Comparison of ENCODE assay signal across 12 cellular contexts in genomic region chr6:151627689-151628444, GRCh38.
DNase-seq lines count a peak whose midpoint lies in the region; ATAC-seq, FAIRE-seq and TF ChIP-seq lines count a peak whose summit lies in the region.
"Had no signal": no experiment of that assay in that cellular context is flagged by ENCODE, and none has a peak within 500 bp of the region (broad histone marks: within the 10 kb centered on the region; RNA-seq: fewer than 3 reads in every experiment).

No MANE protein-coding gene starts in this region.

- peaks cover 16% of the 10 kb centered on the region for H3K27me3 Mint-ChIP-seq in stimulated activated naive CD8-positive, alpha-beta T cell treated with anti-CD3 and anti-CD28 coated beads, Interleukin-15, amount 100 ng/mL, for 72 hours

- H3K4me3 ChIP-seq in H1 (ENCODE audit: extremely low read depth in 1 of 4, insufficient read depth in 2 of 4, low read depth in 3 of 4, low read length in 4 of 4): no peak overlapping the region
- no peak overlapping the region for H3K4me3 ChIP-seq in right cardiac atrium (ENCODE audit: low read length)
- H3K4me3 ChIP-seq: ascending aorta, heart right ventricle, neural progenitor cell had no signal

- H3K4me3 Mint-ChIP-seq in stimulated activated naive CD8-positive, alpha-beta T cell treated with anti-CD3 and anti-CD28 coated beads, Interleukin-15, amount 100 ng/mL, for 72 hours: peak overlapping the region; percentile 13 to 44
- H3K4me3 Mint-ChIP-seq: neural progenitor cell had no signal

- TF ChIP-seq CTCF in H1 (IDR thresholded peaks at IDR 0.05; ENCODE audit: control extremely low read depth in 1 of 3, insufficient read depth in 1 of 3, low read depth in 1 of 3, low read length in 3 of 3): no peak

- no peak overlapping the region for H3K27ac ChIP-seq in H1 (ENCODE audit: low read depth, low read length)
- H3K27ac ChIP-seq in right cardiac atrium (ENCODE audit: low read length): no peak overlapping the region
- H3K27ac ChIP-seq: ascending aorta, heart right ventricle, neural progenitor cell had no signal

- TF ChIP-seq POLR2A in H1 (IDR thresholded peaks at IDR 0.05; ENCODE audit: control extremely low read depth in 1 of 2, low read depth in 2 of 2, low read length in 2 of 2): no peak

- WGBS in H1 (ENCODE audit: extremely low coverage in 1 of 2, insufficient coverage in 1 of 2, insufficient read length in 1 of 2, insufficient replicate concordance in 2 of 2, low coverage in 1 of 2, low lambda C conversion rate in 2 of 2, missing lambda C conversion rate in 1 of 2), 2 experiments: 63% methylated on average over 3 of the region's 3 CpGs; no CpG with 5 or more reads in 1 of the 2 experiments
- WGBS in right cardiac atrium: 50% methylated on average over 3 of the region's 3 CpGs

- H3K4me1 Mint-ChIP-seq in stimulated activated naive CD8-positive, alpha-beta T cell treated with anti-CD3 and anti-CD28 coated beads, Interleukin-15, amount 100 ng/mL, for 72 hours: peaks cover 22% of the 10 kb centered on the region

- H3K4ac ChIP-seq in H1 (replicated peaks; ENCODE audit: insufficient read length, low read depth, low read length): no peak overlapping the region

- no peak overlapping the region for H3K14ac ChIP-seq in H1 (ENCODE audit: insufficient read length)

- no peak overlapping the region for H4K91ac ChIP-seq in H1 (replicated peaks; ENCODE audit: insufficient read length, low read length)

- DNase-seq in stimulated activated naive CD8-positive, alpha-beta T cell treated with anti-CD3 and anti-CD28 coated beads, Interleukin-15, amount 100 ng/mL, for 72 hours: no peak
- DNase-seq in stimulated activated naive CD8-positive, alpha-beta T cell treated with anti-CD3 and anti-CD28 coated beads, Interleukin-15, Interleukin-2, amounts not matched to agents 100 U/mL and 50 U/mL, for 24 hours: no peak
- DNase-seq in HT-29 (ENCODE audit: low spot score): peak; percentile 69
- no peak for DNase-seq in H1 (ENCODE audit: low read depth in 1 of 2, low spot score in 2 of 2)
- no peak for DNase-seq in stimulated activated CD4-positive, alpha-beta T cell treated with anti-CD3 and anti-CD28 coated beads, Interleukin-4, amount 100 ng/mL, for 24 hours
- no peak for DNase-seq in right cardiac atrium
- DNase-seq: heart right ventricle had no signal

- peaks cover 0 to 6% (median 4%) of the 10 kb centered on the region in 4 experiments; a peak in 5 of 7 replicates for H3K4me1 ChIP-seq in H1 (replicated peaks in 1 of 4; ENCODE audit: control insufficient read depth in 3 of 4, insufficient read depth in 4 of 4, low read length in 3 of 4)
- H3K4me1 ChIP-seq in right cardiac atrium (ENCODE audit: control insufficient read depth, insufficient read depth, low read length): peaks cover 1% of the 10 kb centered on the region
- H3K4me1 ChIP-seq: ascending aorta, neural progenitor cell had no signal

- no peak for FAIRE-seq in H1 (lab: Jason Lieb, UNC)
- FAIRE-seq: HTR-8/SVneo had no signal

- H3K27ac Mint-ChIP-seq in stimulated activated naive CD8-positive, alpha-beta T cell treated with anti-CD3 and anti-CD28 coated beads, Interleukin-15, amount 100 ng/mL, for 72 hours: no peak overlapping the region
- H3K27ac Mint-ChIP-seq: neural progenitor cell had no signal

- peak overlapping the region; percentile 42; the same call in 1 of the 2 replicates for H2AFZ ChIP-seq in H1 (ENCODE audit: low read length)
- H2AFZ ChIP-seq: neural progenitor cell had no signal

- no peaks in the 10 kb centered on the region for H3K79me2 ChIP-seq in H1 (ENCODE audit: control insufficient read depth in 1 of 2, insufficient read depth in 2 of 2, low read length in 2 of 2)

- H2BK120ac ChIP-seq in H1 (replicated peaks; ENCODE audit: low read depth, low read length): no peak overlapping the region

- no peak overlapping the region for H4K8ac ChIP-seq in H1 (ENCODE audit: extremely low read depth, insufficient read depth, low read length)

- no peak overlapping the region for H3K56ac ChIP-seq in H1 (replicated peaks; ENCODE audit: insufficient read length, low read depth, low read length)

- H2BK20ac ChIP-seq in H1 (ENCODE audit: low read length): no peak overlapping the region

- no peak overlapping the region for H3K18ac ChIP-seq in H1 (ENCODE audit: extremely low read depth, low read length)

- H4K20me1 ChIP-seq in H1 (replicated peaks in 1 of 2; ENCODE audit: control insufficient read depth in 1 of 2, insufficient read depth in 2 of 2, low read length in 2 of 2): no peaks in the 10 kb centered on the region

- peak; percentile 83 for ATAC-seq in stimulated activated naive CD8-positive, alpha-beta T cell treated with anti-CD3 and anti-CD28 coated beads, Interleukin-15, amount 100 ng/mL, for 72 hours
- no peak for ATAC-seq in stimulated activated naive CD8-positive, alpha-beta T cell treated with anti-CD3 and anti-CD28 coated beads, Interleukin-15, Interleukin-2, amounts not matched to agents 100 U/mL and 50 U/mL, for 24 hours
- no peak for ATAC-seq in GM19467 (IDR thresholded peaks at IDR 0.05; ENCODE audit: unreplicated experiment)
- no peak for ATAC-seq in right cardiac atrium
- no peak for ATAC-seq in GM21825 (IDR thresholded peaks at IDR 0.05; ENCODE audit: unreplicated experiment)
- ATAC-seq: heart right ventricle had no signal

- no peak overlapping the region for H2AK5ac ChIP-seq in H1 (ENCODE audit: low read depth, low read length)

- no peak overlapping the region for H3K23ac ChIP-seq in H1 (ENCODE audit: insufficient read length)

- H4K5ac ChIP-seq in H1 (ENCODE audit: insufficient read length, low read depth, low read length): no peak overlapping the region

- no peak overlapping the region for H2BK15ac ChIP-seq in H1 (ENCODE audit: low read length)

- H3K79me1 ChIP-seq in H1 (ENCODE audit: low read depth, low read length): no peaks in the 10 kb centered on the region

- no peaks in the 10 kb centered on the region for H3K9me3 Mint-ChIP-seq in stimulated activated naive CD8-positive, alpha-beta T cell treated with anti-CD3 and anti-CD28 coated beads, Interleukin-15, amount 100 ng/mL, for 72 hours
- H3K9me3 Mint-ChIP-seq: neural progenitor cell had no signal

- no peak overlapping the region for H3K4me2 ChIP-seq in H1 (ENCODE audit: insufficient read depth in 1 of 2, low read depth in 2 of 2, low read length in 2 of 2)
- H3K4me2 ChIP-seq: neural progenitor cell had no signal

- TF ChIP-seq RAD21 in H1 (IDR thresholded peaks at IDR 0.05 in 1 of 2, conservative IDR thresholded peaks at IDR 0.05 in 1 of 2; ENCODE audit: low read depth in 2 of 2, low read length in 2 of 2): no peak

- intact Hi-C loops in right cardiac atrium (cut with DNase I): no loop called here

- H3K27me3 ChIP-seq in H1 (replicated peaks in 1 of 4; ENCODE audit: control insufficient read depth in 3 of 4, extremely low read depth in 1 of 4, insufficient read depth in 3 of 4, low read length in 3 of 4) (no peaks in the 10 kb centered on the region), right cardiac atrium (ENCODE audit: control insufficient read depth, insufficient read depth) (no peaks in the 10 kb centered on the region)
- H3K27me3 ChIP-seq: ascending aorta, heart right ventricle, neural progenitor cell had no signal

- TF ChIP-seq EP300 in H1 (IDR thresholded peaks at IDR 0.05; ENCODE audit: borderline replicate concordance in 1 of 2, low read depth in 2 of 2, low read length in 2 of 2): no peak

- H2BK5ac ChIP-seq in H1 (ENCODE audit: low read depth, low read length): no peak overlapping the region

- no peak overlapping the region for H3K9ac ChIP-seq in H1 (replicated peaks in 1 of 4; ENCODE audit: extremely low read depth in 1 of 4, low read depth in 3 of 4, low read length in 3 of 4)
- H3K9ac ChIP-seq: neural progenitor cell had no signal

- H3K36me3 ChIP-seq in H1 (ENCODE audit: control insufficient read depth in 2 of 4, insufficient read depth in 4 of 4, low read length in 3 of 4): no peaks in the 10 kb centered on the region
- H3K36me3 ChIP-seq: ascending aorta, heart right ventricle, neural progenitor cell had no signal

- no peaks in the 10 kb centered on the region for H3K9me3 ChIP-seq in H1 (ENCODE audit: insufficient read depth in 2 of 2, low read depth in 1 of 2, low read length in 1 of 2)
- H3K9me3 ChIP-seq in right cardiac atrium (ENCODE audit: control insufficient read depth, low read length): no peaks in the 10 kb centered on the region
- H3K9me3 ChIP-seq: ascending aorta had no signal

- no peak overlapping the region for H2BK12ac ChIP-seq in H1 (ENCODE audit: low read depth, low read length)

- CTCF ChIA-PET in H1 (lab: Charles Lee; ENCODE audit: partially characterized antibody): interaction anchor here (0.5 to 1.4 kb wide), 2 partner anchors 23 to 861 kb away, joined by 3 read pairs; no protein-coding TSS in a partner anchor

- no peaks in the 10 kb centered on the region; the same call in 1 of the 2 replicates for H3K23me2 ChIP-seq in H1 (ENCODE audit: low read depth, low read length)

- POLR2A ChIA-PET in H1 (lab: Charles Lee; ENCODE audit: partially characterized antibody): interaction anchor here (0.6 kb wide), 1 partner anchor 158 kb away, joined by 3 read pairs; no protein-coding TSS in a partner anchor

TF ChIP-seq in H1, 55 proteins besides CTCF, POLR2A, EP300 and RAD21:
- TF ChIP-seq JUND (IDR thresholded peaks at IDR 0.05; ENCODE audit: low read length) (0 out of 2 replicates have a peak, but pooled peaks have one; percentile 25), CTBP2 (IDR thresholded peaks at IDR 0.05; ENCODE audit: borderline replicate concordance, insufficient read depth, insufficient read length, low read length) (no peak), NANOG (IDR thresholded peaks at IDR 0.05; ENCODE audit: insufficient read depth, low read depth, low read length, poor library complexity, severe bottlenecking) (no peak), SP4 (IDR thresholded peaks at IDR 0.05; ENCODE audit: low read length) (no peak)
TF ChIP-seq in H1: peak in this region for 1.
